ENCODE assay signal across 22 cellular contexts in the genomic region with DNA sequence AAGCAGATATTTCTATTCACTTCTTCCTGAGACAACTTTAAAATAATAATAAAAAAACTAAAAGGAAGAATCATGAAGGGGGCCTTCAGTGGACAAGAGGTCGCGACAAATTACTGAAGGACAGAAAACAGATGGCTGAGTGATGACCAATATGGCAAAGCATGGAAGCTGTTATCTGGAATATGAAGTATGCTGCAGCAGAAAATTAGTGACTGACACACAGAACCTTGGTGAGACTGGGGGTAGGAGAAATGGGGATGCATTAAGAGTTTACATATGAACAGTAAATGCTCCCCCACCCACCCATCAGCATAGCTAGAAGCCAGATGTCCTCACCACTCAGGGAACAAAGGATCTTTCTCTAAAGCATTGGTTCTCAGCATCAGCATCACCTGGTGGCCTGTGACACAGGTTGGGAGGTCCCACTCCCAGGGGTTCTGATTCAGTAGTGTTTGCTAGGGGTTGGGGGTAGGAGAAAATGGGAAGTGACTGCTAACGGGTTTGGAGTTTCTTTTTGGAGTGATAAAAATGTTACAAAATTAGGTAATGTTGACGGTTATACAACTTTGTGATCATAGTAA.
"Had no signal": no experiment of that assay in that cellular context is flagged by ENCODE, and none has a peak within 500 bp of the region (broad histone marks: within the 10 kb centered on the region; RNA-seq: fewer than 3 reads in every experiment).

No MANE protein-coding gene starts in this region.

- H3K9ac ChIP-seq: neural progenitor cell had no signal

- H3K4me3 ChIP-seq: adrenal gland, breast epithelium, coronary artery, esophagus squamous epithelium, gastrocnemius medialis, neural progenitor cell, sigmoid colon, testis, vagina had no signal

- H3K4me2 ChIP-seq: neural progenitor cell had no signal

- DNase-seq: activated B cell treated with CpG ODN at 0.5 μM for 24 hours; activated CD4-positive, alpha-beta T cell treated with anti-CD3 and anti-CD28 coated beads for 36 hours; activated CD4-positive, alpha-beta T cell treated with anti-CD3 and anti-CD28 coated beads, Interleukin-2, amount 50 U/mL, for 4 hours; activated CD8-positive, alpha-beta memory T cell treated with anti-CD3 and anti-CD28 coated beads for 24 hours; activated CD8-positive, alpha-beta memory T cell treated with anti-CD3 and anti-CD28 coated beads, Interleukin-2, amount 50 U/mL, for 4 hours; activated T-cell treated with anti-CD3 and anti-CD28 coated beads, Interleukin-2, amount 50 U/mL, for 24 hours; adrenal gland; cerebellar nuclear complex; esophagus squamous epithelium; gastrocnemius medialis; head of caudate nucleus; hypothalamus; sigmoid colon; stimulated activated CD4-positive, alpha-beta T cell treated with anti-CD3 and anti-CD28 coated beads, Interleukin-4, amount 100 ng/mL, for 1 hour; stimulated activated naive CD4-positive, alpha-beta T cell; T1000; testis had no signal

- H3K27me3 ChIP-seq: adrenal gland, breast epithelium, esophagus squamous epithelium, gastrocnemius medialis, neural progenitor cell, sigmoid colon, testis, vagina had no signal

- H3K27ac ChIP-seq: adrenal gland, breast epithelium, coronary artery, esophagus squamous epithelium, gastrocnemius medialis, neural progenitor cell, sigmoid colon, testis, vagina had no signal

- H3K9me3 ChIP-seq: gastrocnemius medialis, testis, vagina had no signal

- FAIRE-seq: islet of Langerhans had no signal

- H2AFZ ChIP-seq: neural progenitor cell had no signal

- H3K4me1 ChIP-seq: adrenal gland, breast epithelium, esophagus squamous epithelium, gastrocnemius medialis, neural progenitor cell, sigmoid colon, testis, vagina had no signal

- H3K36me3 ChIP-seq: adrenal gland, breast epithelium, gastrocnemius medialis, neural progenitor cell, sigmoid colon, vagina had no signal
